16 cellular contexts compared by ENCODE assay signal in the genomic region with DNA sequence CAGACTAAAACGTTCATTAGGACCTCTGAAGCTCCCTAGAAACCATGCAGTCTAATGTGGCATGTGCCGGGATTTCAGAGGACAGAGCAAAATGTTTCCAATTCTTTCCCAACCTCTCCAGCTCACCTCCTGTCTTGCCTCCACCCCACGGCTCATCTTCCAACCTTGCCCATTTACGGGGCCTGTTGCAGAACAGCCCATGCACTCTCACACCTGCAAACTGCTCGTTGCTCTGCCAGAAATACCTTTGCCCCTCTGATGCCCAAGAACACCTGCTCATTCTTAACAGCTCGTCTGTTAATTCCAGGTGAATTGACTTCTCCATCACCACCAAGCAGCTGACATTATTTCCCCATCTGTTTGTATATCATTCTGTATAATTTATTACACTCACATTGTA. TPM values are rescaled to one million over a fixed set of nuclear protein-coding genes. Genes with fewer than 3 reads are reported as not detected.
DNase-seq lines count a peak whose midpoint lies in the region; ATAC-seq, FAIRE-seq and TF ChIP-seq lines count a peak whose summit lies in the region.
"Had no signal": no experiment of that assay in that cellular context is flagged by ENCODE, and none has a peak within 500 bp of the region (broad histone marks: within the 10 kb centered on the region; RNA-seq: fewer than 3 reads in every experiment).

No MANE protein-coding gene starts in this region.

- no peaks in the 10 kb centered on the region for H3K9me3 Mint-ChIP-seq in naive thymus-derived CD8-positive, alpha-beta T cell
- H3K9me3 Mint-ChIP-seq: immature natural killer cell had no signal

- H3K27ac Mint-ChIP-seq in T-helper 17 cell: peak overlapping the region; percentile 69
- peak overlapping the region in 1 of 10 donors; percentile 60 for H3K27ac Mint-ChIP-seq in naive thymus-derived CD8-positive, alpha-beta T cell
- H3K27ac Mint-ChIP-seq: immature natural killer cell had no signal

- peaks cover 18% of the 10 kb centered on the region for H3K27me3 Mint-ChIP-seq in T-helper 17 cell
- peaks cover 0 to 2% (median 0%) of the 10 kb centered on the region in 5 donors for H3K27me3 Mint-ChIP-seq in naive thymus-derived CD8-positive, alpha-beta T cell

- CTCF ChIA-PET in HEK293 (lab: Yijun Ruan, JAX): interaction anchor here (0.5 to 23.4 kb wide), 53 partner anchors 9 to 516 kb away, joined by 3 to 567 read pairs (median 5); a partner anchor contains a TSS

- FAIRE-seq in RCC 7860 (lab: Jason Lieb, UNC): no peak
- FAIRE-seq: GM12891 had no signal

- H3K9me3 ChIP-seq in HEK293 (ENCODE audit: control insufficient read depth, insufficient read depth, low read depth, low read length) (no peaks in the 10 kb centered on the region), T-helper 17 cell (ENCODE audit: control insufficient read depth, low read length, poor library complexity, severe bottlenecking) (no peaks in the 10 kb centered on the region), thoracic aorta (no peaks in the 10 kb centered on the region)
- H3K9me3 ChIP-seq: uterus had no signal

- no peak for ATAC-seq in T-helper 17 cell
- no peak for ATAC-seq in thoracic aorta (ENCODE audit: insufficient number of reproducible peaks, low FRiP score, low read depth)
- no peak for ATAC-seq in GM18861 (IDR thresholded peaks at IDR 0.05; ENCODE audit: unreplicated experiment)
- ATAC-seq in naive thymus-derived CD8-positive, alpha-beta T cell: no peak
- ATAC-seq: Panc1; stimulated activated naive CD8-positive, alpha-beta T cell treated with anti-CD3 and anti-CD28 coated beads, Interleukin-15, Interleukin-2, amounts not matched to agents 100 U/mL and 50 U/mL, for 24 hours had no signal

- no peaks in the 10 kb centered on the region for H3K27me3 ChIP-seq in thoracic aorta (replicated peaks; ENCODE audit: insufficient read depth)
- H3K27me3 ChIP-seq: uterus had no signal

- H3K36me3 Mint-ChIP-seq in T-helper 17 cell (ENCODE audit: low read depth): no peaks in the 10 kb centered on the region
- H3K36me3 Mint-ChIP-seq in naive thymus-derived CD8-positive, alpha-beta T cell: no peaks in the 10 kb centered on the region

- H3K4me3 Mint-ChIP-seq in T-helper 17 cell: no peak overlapping the region
- peak overlapping the region in 1 of 10 donors; percentile 36 for H3K4me3 Mint-ChIP-seq in naive thymus-derived CD8-positive, alpha-beta T cell
- H3K4me3 Mint-ChIP-seq: immature natural killer cell had no signal

- H3K4me1 ChIP-seq in HEK293 (ENCODE audit: control insufficient read depth, insufficient read depth, low read length): no peaks in the 10 kb centered on the region
- H3K4me1 ChIP-seq in thoracic aorta (ENCODE audit: control insufficient read depth in 1 of 2, low read depth in 2 of 2): peaks cover 11 to 38% of the 10 kb centered on the region in 2 donors
- H3K4me1 ChIP-seq: uterus had no signal

- H3K27ac ChIP-seq in HEK293 (ENCODE audit: extremely low read depth, low read depth, low read length) (no peak overlapping the region), thoracic aorta (peak overlapping the region; percentile 51 to 65)
- H3K27ac ChIP-seq: C4-2B, epithelial cell of prostate, uterus had no signal

- H3K36me3 ChIP-seq in HEK293 (ENCODE audit: control insufficient read depth in 2 of 2, insufficient read depth in 1 of 2, low read length in 2 of 2) (no peaks in the 10 kb centered on the region), thoracic aorta (no peaks in the 10 kb centered on the region)
- H3K36me3 ChIP-seq: uterus had no signal

- POLR2A ChIA-PET in HEK293 (lab: Yijun Ruan, JAX): interaction anchor here (0.6 to 2.6 kb wide), 4 partner anchors 171 to 296 kb away, joined by 3 to 16 read pairs (median 4); a partner anchor contains a TSS
- POLR2A ChIA-PET in naive thymus-derived CD8-positive, alpha-beta T cell (lab: Charles Lee): interaction anchor here (1.2 to 1.4 kb wide), 2 partner anchors 14 to 418 kb away, joined by 3 read pairs; no protein-coding TSS in a partner anchor

- DNase-seq in NCI-H2081 (lab: John Stamatoyannopoulos, UW) (peak; percentile 77 to 93), T-helper 17 cell (no peak), thoracic aorta (ENCODE audit: low spot score) (no peak), RCC 7860 (ENCODE audit: low spot score) (no peak)
- no peak for DNase-seq in naive thymus-derived CD8-positive, alpha-beta T cell
- DNase-seq: immature natural killer cell; Kasumi-1; mesendoderm; stimulated activated naive CD8-positive, alpha-beta T cell treated with anti-CD3 and anti-CD28 coated beads, Interleukin-15, Interleukin-2, amounts not matched to agents 100 U/mL and 50 U/mL, for 24 hours; uterus had no signal

- H3K4me1 Mint-ChIP-seq in T-helper 17 cell: peaks cover 22% of the 10 kb centered on the region
- H3K4me1 Mint-ChIP-seq in naive thymus-derived CD8-positive, alpha-beta T cell: peaks cover 18 to 49% (median 25%) of the 10 kb centered on the region in 4 donors

- TF ChIP-seq CTCF in HEK293 (tag by site-specific recombination; IDR thresholded peaks at IDR 0.05) (no peak), thoracic aorta (IDR thresholded peaks at IDR 0.05) (no peak)

- H3K4me3 ChIP-seq in HEK293 (ENCODE audit: low read depth, low read length) (no peak overlapping the region), thoracic aorta (no peak overlapping the region)
- H3K4me3 ChIP-seq: uterus had no signal

TF ChIP-seq in HEK293, 187 proteins besides CTCF, POLR2A, EP300 and RAD21 (continues in another document):
- TF ChIP-seq, protein P1, sequence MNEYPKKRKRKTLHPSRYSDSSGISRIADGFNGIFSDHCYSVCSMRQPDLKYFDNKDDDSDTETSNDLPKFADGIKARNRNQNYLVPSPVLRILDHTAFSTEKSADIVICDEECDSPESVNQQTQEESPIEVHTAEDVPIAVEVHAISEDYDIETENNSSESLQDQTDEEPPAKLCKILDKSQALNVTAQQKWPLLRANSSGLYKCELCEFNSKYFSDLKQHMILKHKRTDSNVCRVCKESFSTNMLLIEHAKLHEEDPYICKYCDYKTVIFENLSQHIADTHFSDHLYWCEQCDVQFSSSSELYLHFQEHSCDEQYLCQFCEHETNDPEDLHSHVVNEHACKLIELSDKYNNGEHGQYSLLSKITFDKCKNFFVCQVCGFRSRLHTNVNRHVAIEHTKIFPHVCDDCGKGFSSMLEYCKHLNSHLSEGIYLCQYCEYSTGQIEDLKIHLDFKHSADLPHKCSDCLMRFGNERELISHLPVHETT (tag by site-specific recombination; IDR thresholded peaks at IDR 0.05): no peak
- TF ChIP-seq ZNF600 (tag by site-specific recombination; IDR thresholded peaks at IDR 0.05) (peak; percentile 97), YY1 (tag by site-specific recombination; IDR thresholded peaks at IDR 0.05) (no peak), ZIC2 (tag by site-specific recombination; IDR thresholded peaks at IDR 0.05) (no peak), SCRT2 (tag by site-specific recombination; IDR thresholded peaks at IDR 0.05) (0 out of 2 replicates have a peak, but pooled peaks have one; percentile 27), GFI1B (tag by site-specific recombination; IDR thresholded peaks at IDR 0.05) (no peak), OSR2 (tag by site-specific recombination; IDR thresholded peaks at IDR 0.05) (no peak), ZNF529 (tag by site-specific recombination; IDR thresholded peaks at IDR 0.05; ENCODE audit: insufficient replicate concordance) (no peak), ZFHX2 (tag by site-specific recombination; conservative IDR thresholded peaks at IDR 0.05) (no peak)
- TF ChIP-seq, protein P2, sequence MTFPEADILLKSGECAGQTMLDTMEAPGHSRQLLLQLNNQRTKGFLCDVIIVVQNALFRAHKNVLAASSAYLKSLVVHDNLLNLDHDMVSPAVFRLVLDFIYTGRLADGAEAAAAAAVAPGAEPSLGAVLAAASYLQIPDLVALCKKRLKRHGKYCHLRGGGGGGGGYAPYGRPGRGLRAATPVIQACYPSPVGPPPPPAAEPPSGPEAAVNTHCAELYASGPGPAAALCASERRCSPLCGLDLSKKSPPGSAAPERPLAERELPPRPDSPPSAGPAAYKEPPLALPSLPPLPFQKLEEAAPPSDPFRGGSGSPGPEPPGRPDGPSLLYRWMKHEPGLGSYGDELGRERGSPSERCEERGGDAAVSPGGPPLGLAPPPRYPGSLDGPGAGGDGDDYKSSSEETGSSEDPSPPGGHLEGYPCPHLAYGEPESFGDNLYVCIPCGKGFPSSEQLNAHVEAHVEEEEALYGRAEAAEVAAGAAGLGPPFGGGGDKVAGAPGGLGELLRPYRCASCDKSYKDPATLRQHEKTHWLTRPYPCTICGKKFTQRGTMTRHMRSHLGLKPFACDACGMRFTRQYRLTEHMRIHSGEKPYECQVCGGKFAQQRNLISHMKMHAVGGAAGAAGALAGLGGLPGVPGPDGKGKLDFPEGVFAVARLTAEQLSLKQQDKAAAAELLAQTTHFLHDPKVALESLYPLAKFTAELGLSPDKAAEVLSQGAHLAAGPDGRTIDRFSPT (tag by site-specific recombination; IDR thresholded peaks at IDR 0.05): no peak
- TF ChIP-seq, protein P3, sequence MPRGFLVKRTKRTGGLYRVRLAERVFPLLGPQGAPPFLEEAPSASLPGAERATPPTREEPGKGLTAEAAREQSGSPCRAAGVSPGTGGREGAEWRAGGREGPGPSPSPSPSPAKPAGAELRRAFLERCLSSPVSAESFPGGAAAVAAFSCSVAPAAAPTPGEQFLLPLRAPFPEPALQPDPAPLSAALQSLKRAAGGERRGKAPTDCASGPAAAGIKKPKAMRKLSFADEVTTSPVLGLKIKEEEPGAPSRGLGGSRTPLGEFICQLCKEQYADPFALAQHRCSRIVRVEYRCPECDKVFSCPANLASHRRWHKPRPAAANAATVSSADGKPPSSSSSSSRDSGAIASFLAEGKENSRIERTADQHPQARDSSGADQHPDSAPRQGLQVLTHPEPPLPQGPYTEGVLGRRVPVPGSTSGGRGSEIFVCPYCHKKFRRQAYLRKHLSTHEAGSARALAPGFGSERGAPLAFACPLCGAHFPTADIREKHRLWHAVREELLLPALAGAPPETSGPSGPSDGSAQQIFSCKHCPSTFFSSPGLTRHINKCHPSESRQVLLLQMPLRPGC (tag by site-specific recombination; IDR thresholded peaks at IDR 0.05): no peak
- TF ChIP-seq, protein P4, sequence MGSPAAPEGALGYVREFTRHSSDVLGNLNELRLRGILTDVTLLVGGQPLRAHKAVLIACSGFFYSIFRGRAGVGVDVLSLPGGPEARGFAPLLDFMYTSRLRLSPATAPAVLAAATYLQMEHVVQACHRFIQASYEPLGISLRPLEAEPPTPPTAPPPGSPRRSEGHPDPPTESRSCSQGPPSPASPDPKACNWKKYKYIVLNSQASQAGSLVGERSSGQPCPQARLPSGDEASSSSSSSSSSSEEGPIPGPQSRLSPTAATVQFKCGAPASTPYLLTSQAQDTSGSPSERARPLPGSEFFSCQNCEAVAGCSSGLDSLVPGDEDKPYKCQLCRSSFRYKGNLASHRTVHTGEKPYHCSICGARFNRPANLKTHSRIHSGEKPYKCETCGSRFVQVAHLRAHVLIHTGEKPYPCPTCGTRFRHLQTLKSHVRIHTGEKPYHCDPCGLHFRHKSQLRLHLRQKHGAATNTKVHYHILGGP (tag by site-specific recombination; IDR thresholded peaks at IDR 0.05): no peak

RNA-seq across cellular contexts. Expression of a gene that starts 53.9 kb away (rescaled TPM):
- total RNA-seq in T-helper 17 cell: 100 to 1,000 TPM; 116 to 121 TPM
- 10 to 100 TPM; 39.1 to 51.7 TPM for total RNA-seq in thoracic aorta
- total RNA-seq in naive thymus-derived CD8-positive, alpha-beta T cell: 100 to 1,000 TPM; 151 to 167 TPM
- 100 to 1,000 TPM in 2 of 3 donors, 10 to 100 TPM in 1; 95.8 to 123 (median 111) TPM for polyA plus RNA-seq in naive thymus-derived CD8-positive, alpha-beta T cell

Comparison
In these comparisons a context has a peak if more than half of its experiments do, and no peak if none do; other contexts are left out.
1. DNase-seq: peak in NCI-H2081 (2 of 2); none in T-helper 17 cell (0 of 3), thoracic aorta (single experiment), RCC 7860 (single experiment) and naive thymus-derived CD8-positive, alpha-beta T cell (0 of 10).